ENCODE assay signal across 8 cellular contexts in the genomic region with DNA sequence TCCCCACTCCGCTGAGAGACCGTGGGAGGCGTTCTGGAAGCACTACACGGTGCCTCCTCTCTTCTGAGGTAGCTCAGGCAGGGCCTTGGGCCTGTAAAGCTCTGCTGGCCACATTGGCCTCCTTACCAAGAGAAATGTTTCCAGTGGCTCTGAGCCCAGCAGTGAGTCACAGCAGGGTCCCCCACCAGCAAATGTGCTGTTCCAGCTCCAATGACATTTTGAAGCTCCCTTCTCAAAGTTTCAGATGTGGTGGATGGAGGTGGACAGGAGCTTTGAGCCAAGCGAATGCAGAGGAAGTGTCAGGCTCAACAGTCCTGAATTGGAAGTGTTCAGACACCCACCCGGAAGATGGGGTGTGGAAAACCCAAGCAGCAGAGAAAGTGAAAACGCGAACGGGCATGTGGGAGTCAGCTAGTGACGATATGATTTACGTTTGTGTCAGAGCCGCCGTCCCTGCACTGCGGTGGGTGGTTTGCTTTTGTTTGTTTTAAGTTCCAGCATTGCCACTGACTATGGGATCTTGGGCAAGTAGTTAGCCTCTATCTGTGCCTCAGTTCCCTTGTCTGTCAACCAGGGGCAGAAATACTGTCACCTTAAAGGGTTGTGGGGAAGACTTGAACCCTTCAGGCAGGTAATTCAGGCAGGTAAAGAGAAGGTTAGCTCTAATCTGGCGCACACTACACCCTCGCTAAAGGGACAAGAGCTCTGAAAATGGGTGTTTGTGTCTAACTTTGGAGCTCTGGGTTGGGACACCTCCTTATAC.
A peak's percentile ranks its signal among the peaks of the same experiment; 100 is the strongest.
DNase-seq lines count a peak whose midpoint lies in the region; ATAC-seq and TF ChIP-seq lines count a peak whose summit lies in the region.

No MANE protein-coding gene starts in this region.

- H3K27me3 ChIP-seq in layer of hippocampus (ENCODE audit: control insufficient read depth, insufficient read depth, low read length): no peaks in the 10 kb centered on the region

- H3K27ac ChIP-seq in layer of hippocampus (ENCODE audit: low read depth, low read length): peak overlapping the region; percentile 36

- ATAC-seq in GM18505 (IDR thresholded peaks at IDR 0.05; ENCODE audit: unreplicated experiment) (no peak), HG03378 (IDR thresholded peaks at IDR 0.05; ENCODE audit: unreplicated experiment) (peak; percentile 35)

- peak; percentile 64 for DNase-seq in activated T-cell treated with anti-CD3 and anti-CD28 coated beads for 48 hours (ENCODE audit: low read depth)
- peak in 5 of 6 experiments; percentile 12 to 58 (median 17) for DNase-seq in stimulated activated naive CD4-positive, alpha-beta T cell (lab: John Stamatoyannopoulos, UW)
- DNase-seq in cerebellar nuclear complex (lab: John Stamatoyannopoulos, UW): no peak
- DNase-seq in OCI-M2 (lab: John Stamatoyannopoulos, UW; ENCODE audit: unreplicated experiment): no peak
- no peak for DNase-seq in NCI-H2081 treated with DMSO at 0.1 percent for 48 hours (lab: John Stamatoyannopoulos, UW)

- TF ChIP-seq POLR2A in GM18505 (IDR thresholded peaks at IDR 0.05; ENCODE audit: borderline replicate concordance, extremely low read depth, insufficient read depth, insufficient read length): peak; percentile 52

Comparison
In these comparisons a context has a peak if more than half of its experiments do, and no peak if none do; other contexts are left out.
1. DNase-seq: peak in activated T-cell treated with anti-CD3 and anti-CD28 coated beads for 48 hours (single experiment) and stimulated activated naive CD4-positive, alpha-beta T cell (5 of 6); none in cerebellar nuclear complex (0 of 2), OCI-M2 (single experiment) and NCI-H2081 treated with DMSO at 0.1 percent for 48 hours (single experiment).